Comparison of ENCODE assay signal across 25 cellular contexts in the genomic region with DNA sequence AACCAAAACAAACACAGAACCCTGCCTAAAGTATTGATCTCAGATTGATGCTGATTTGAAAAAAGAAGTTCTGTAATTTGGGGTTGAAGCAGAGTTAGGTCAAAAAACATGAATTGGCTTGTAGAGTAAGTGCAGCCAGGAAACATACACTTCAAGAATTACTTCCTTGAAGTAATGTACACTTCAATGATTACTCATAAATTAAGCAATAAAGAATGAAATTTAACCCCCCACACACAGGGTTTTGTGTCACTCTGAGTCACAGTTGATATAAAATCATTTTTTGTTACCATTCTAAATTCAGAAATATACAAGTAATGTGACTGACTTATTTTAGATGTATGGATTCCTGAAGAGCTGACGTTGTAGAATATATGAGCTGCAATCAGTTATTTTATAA.
"Had no signal": no experiment of that assay in that cellular context is flagged by ENCODE, and none has a peak within 500 bp of the region (broad histone marks: within the 10 kb centered on the region; RNA-seq: fewer than 3 reads in every experiment).

No MANE protein-coding gene starts in this region.

- H3K27me3 ChIP-seq: colonic mucosa, gastroesophageal sphincter, heart left ventricle, hepatocyte, left lung, neural progenitor cell, right atrium auricular region, stomach, thyroid gland had no signal

- H3K4me1 ChIP-seq: colonic mucosa, gastroesophageal sphincter, heart left ventricle, left lung, neural progenitor cell, prostate gland, right atrium auricular region, stomach, thyroid gland had no signal

- H3K4me3 Mint-ChIP-seq: dendritic cell treated with granulocyte-macrophage colony-stimulating factor and Interleukin-4, amounts not matched to agents 40 ng/mL and 50 ng/mL, for 4 days; naive thymus-derived CD4-positive, alpha-beta T cell; nephron; neural progenitor cell had no signal

- ATAC-seq: gastroesophageal sphincter; heart left ventricle; left cardiac atrium; left lung; naive thymus-derived CD4-positive, alpha-beta T cell; sciatic nerve had no signal

- H3K27ac Mint-ChIP-seq: dendritic cell treated with granulocyte-macrophage colony-stimulating factor and Interleukin-4, amounts not matched to agents 40 ng/mL and 50 ng/mL, for 4 days; naive thymus-derived CD4-positive, alpha-beta T cell; nephron; neural progenitor cell had no signal

- H3K27ac ChIP-seq: colonic mucosa, gastroesophageal sphincter, heart left ventricle, hepatocyte, left lung, neural progenitor cell, prostate gland, right atrium auricular region, stomach, thyroid gland had no signal

- H3K4me1 Mint-ChIP-seq: naive thymus-derived CD4-positive, alpha-beta T cell; nephron; neural progenitor cell had no signal

- H3K27me3 Mint-ChIP-seq: dendritic cell treated with granulocyte-macrophage colony-stimulating factor and Interleukin-4, amounts not matched to agents 40 ng/mL and 50 ng/mL, for 4 days; naive thymus-derived CD4-positive, alpha-beta T cell had no signal

- H3K36me3 ChIP-seq: colonic mucosa, gastroesophageal sphincter, heart left ventricle, left lung, neural progenitor cell, prostate gland, right atrium auricular region, stomach, thyroid gland had no signal

- H3K36me3 Mint-ChIP-seq: naive thymus-derived CD4-positive, alpha-beta T cell; neural progenitor cell had no signal

- H3K9me3 ChIP-seq: prostate gland, thyroid gland had no signal

- FAIRE-seq: endothelial cell of umbilical vein had no signal

- DNase-seq: colonic mucosa; effector memory CD4-positive, alpha-beta T cell; foreskin fibroblast; heart left ventricle; left cardiac atrium; left lung; midbrain; naive thymus-derived CD4-positive, alpha-beta T cell; stimulated activated CD4-positive, alpha-beta T cell treated with anti-CD3 and anti-CD28 coated beads, Interleukin-12 subunit alpha, Interleukin-12 subunit beta, amount 100 ng/mL, for 4 hours; stimulated activated CD4-positive, alpha-beta T cell treated with anti-CD3 and anti-CD28 coated beads, Interleukin-1b, Interleukin-23, amount 100 ng/mL, for 48 hours; stimulated activated CD4-positive, alpha-beta T cell treated with anti-CD3 and anti-CD28 coated beads, Interleukin-4, amount 100 ng/mL, for 1 hour; stimulated activated CD8-positive, alpha-beta memory T cell treated with anti-CD3 and anti-CD28 coated beads, Interleukin-4, amount 100 ng/mL, for 48 hours; stimulated activated naive CD4-positive, alpha-beta T cell treated with Interleukin-2 at 50 U/mL for 16 hours; stomach; thyroid gland had no signal

- H3K4me3 ChIP-seq: colonic mucosa, gastroesophageal sphincter, heart left ventricle, hepatocyte, left lung, neural progenitor cell, prostate gland, right atrium auricular region, smooth muscle cell, stomach, thyroid gland had no signal
